In the genomic region with DNA sequence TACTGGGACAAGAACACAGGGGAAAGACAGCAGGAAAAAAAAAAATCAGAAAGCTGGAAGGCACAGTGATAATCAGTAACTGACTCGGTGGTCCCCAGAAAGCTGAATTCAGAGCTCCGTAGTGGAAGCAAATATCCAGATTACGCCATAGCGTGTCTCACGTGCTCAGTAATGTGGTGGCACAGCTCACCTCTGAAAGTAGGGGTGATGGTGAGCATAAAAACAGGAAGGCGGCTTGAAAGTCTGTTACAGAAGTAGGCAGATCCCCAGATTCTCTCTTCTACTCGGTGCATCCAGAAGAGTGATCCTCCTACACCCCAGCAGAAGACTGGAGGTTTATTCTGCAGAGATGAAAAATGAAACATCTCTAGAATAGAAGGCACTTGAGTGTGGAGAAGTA, we compare ENCODE assay signal across 27 cellular contexts. TPM values are rescaled to one million over a fixed set of nuclear protein-coding genes. Genes with fewer than 3 reads are reported as not detected.
DNase-seq lines count a peak whose midpoint lies in the region; ATAC-seq and TF ChIP-seq lines count a peak whose summit lies in the region.
"Had no signal": no experiment of that assay in that cellular context is flagged by ENCODE, and none has a peak within 500 bp of the region (broad histone marks: within the 10 kb centered on the region; RNA-seq: fewer than 3 reads in every experiment).

No MANE protein-coding gene starts in this region.

- H3K27me3 ChIP-seq in neural progenitor cell, result peaks cover 4% of the 10 kb centered on the region
- H3K27me3 ChIP-seq: BLaER1 treated with 17β-estradiol and CSF1 and Interleukin-3, amounts not matched to agents 10 nM and 100 nM had no signal

- no peak for ATAC-seq in GM18870 (IDR thresholded peaks at IDR 0.05; ENCODE audit: unreplicated experiment)
- ATAC-seq: A549; CD8-positive, alpha-beta T cell; GM12878 had no signal

- no peak overlapping the region for H3K9ac ChIP-seq in neural progenitor cell
- H3K9ac ChIP-seq: BLaER1 treated with 17β-estradiol and CSF1 and Interleukin-3, amounts not matched to agents 10 nM and 100 nM had no signal

- intact Hi-C loops in activated CD4-positive, alpha-beta T cell treated with anti-CD3 and anti-CD28 coated beads, Interleukin-2, amount 10 ng/mL, durations not matched to agents 24 days and 14 days (cut with micrococcal nuclease), result no loop called here

- H2AFZ ChIP-seq in neural progenitor cell (replicated peaks), result peak overlapping the region; percentile 72

- no peaks in the 10 kb centered on the region for H3K9me3 ChIP-seq in neural progenitor cell (ENCODE audit: low read depth)
- H3K9me3 ChIP-seq: A549; BLaER1 treated with 17β-estradiol and CSF1 and Interleukin-3, amounts not matched to agents 10 nM and 100 nM had no signal

- no peaks in the 10 kb centered on the region for H3K9me3 Mint-ChIP-seq in activated CD4-positive, alpha-beta T cell treated with anti-CD3 and anti-CD28 coated beads, Interleukin-2, amount 10 ng/mL, durations not matched to agents 24 days and 14 days
- no peaks in the 10 kb centered on the region for H3K9me3 Mint-ChIP-seq in neural progenitor cell
- H3K9me3 Mint-ChIP-seq: CD4-positive, alpha-beta T cell; CD8-positive, alpha-beta T cell had no signal

- no peak overlapping the region for H3K27ac Mint-ChIP-seq in activated CD4-positive, alpha-beta T cell treated with anti-CD3 and anti-CD28 coated beads, Interleukin-2, amount 10 ng/mL, durations not matched to agents 24 days and 14 days
- no peak overlapping the region for H3K27ac Mint-ChIP-seq in neural progenitor cell
- H3K27ac Mint-ChIP-seq: B cell; CD4-positive, alpha-beta T cell; CD8-positive, alpha-beta T cell had no signal

- H4K20me1 ChIP-seq in neural progenitor cell (ENCODE audit: low read depth), result no peaks in the 10 kb centered on the region
- H4K20me1 ChIP-seq: BLaER1 treated with 17β-estradiol and CSF1 and Interleukin-3, amounts not matched to agents 10 nM and 100 nM had no signal

- no peaks in the 10 kb centered on the region for H3K36me3 ChIP-seq in neural progenitor cell
- H3K36me3 ChIP-seq: BLaER1 treated with 17β-estradiol and CSF1 and Interleukin-3, amounts not matched to agents 10 nM and 100 nM had no signal

- H3K36me3 Mint-ChIP-seq in activated CD4-positive, alpha-beta T cell treated with anti-CD3 and anti-CD28 coated beads, Interleukin-2, amount 10 ng/mL, durations not matched to agents 24 days and 14 days (ENCODE audit: low read depth), result no peaks in the 10 kb centered on the region
- H3K36me3 Mint-ChIP-seq in neural progenitor cell, result no peaks in the 10 kb centered on the region
- H3K36me3 Mint-ChIP-seq: CD8-positive, alpha-beta T cell had no signal

- H3K4me1 Mint-ChIP-seq in activated CD4-positive, alpha-beta T cell treated with anti-CD3 and anti-CD28 coated beads, Interleukin-2, amount 10 ng/mL, durations not matched to agents 24 days and 14 days, result no peaks in the 10 kb centered on the region
- no peaks in the 10 kb centered on the region for H3K4me1 Mint-ChIP-seq in neural progenitor cell

- no peaks in the 10 kb centered on the region for H3F3A ChIP-seq in neural progenitor cell (ENCODE audit: low read depth)

- no peak overlapping the region for H3K4me3 ChIP-seq in neural progenitor cell
- H3K4me3 ChIP-seq: A549; BLaER1 treated with 17β-estradiol and CSF1 and Interleukin-3, amounts not matched to agents 10 nM and 100 nM; GM12878 had no signal

- no peak for TF ChIP-seq CTCF in neural progenitor cell (IDR thresholded peaks at IDR 0.05)

- H3K79me2 ChIP-seq in neural progenitor cell (ENCODE audit: low read depth), result no peaks in the 10 kb centered on the region

- H3K27me3 Mint-ChIP-seq in activated CD4-positive, alpha-beta T cell treated with anti-CD3 and anti-CD28 coated beads, Interleukin-2, amount 10 ng/mL, durations not matched to agents 24 days and 14 days, result peaks cover 6% of the 10 kb centered on the region
- no peaks in the 10 kb centered on the region for H3K27me3 Mint-ChIP-seq in neural progenitor cell (ENCODE audit: insufficient read depth, low read depth)

- H3K27ac ChIP-seq in neural progenitor cell, result no peak overlapping the region
- H3K27ac ChIP-seq: 22Rv1; A549; BLaER1 treated with 17β-estradiol and CSF1 and Interleukin-3, amounts not matched to agents 10 nM and 100 nM; C4-2B had no signal

- peak; percentile 19 for DNase-seq in activated CD4-positive, alpha-beta T cell treated with anti-CD3 and anti-CD28 coated beads, Interleukin-2, amount 10 ng/mL, durations not matched to agents 24 days and 14 days
- DNase-seq in activated CD4-positive, alpha-beta T cell treated with anti-CD3 and anti-CD28 coated beads, Interleukin-2, amount 50 U/mL, for 1 hour, result no peak
- DNase-seq in NOMO-1 (lab: John Stamatoyannopoulos, UW; ENCODE audit: unreplicated experiment in 2 of 2) (peak; percentile 42 to 53), NOMO-1 treated with dmso at 0.1 percent for 144 hours (lab: John Stamatoyannopoulos, UW; ENCODE audit: unreplicated experiment) (peak; percentile 27), neural progenitor cell (ENCODE audit: low spot score) (no peak), HuH-7 (ENCODE audit: low spot score) (no peak), NCI-H526 (lab: John Stamatoyannopoulos, UW) (no peak)
- DNase-seq: AML-193; CD4-positive, alpha-beta T cell; CD8-positive, alpha-beta T cell; DMS 273 treated with DMSO at 0.1 percent for 48 hours; DMS153; DMS53; DMS79; DND-41; EL; GDM1 had no signal

- H3K4me3 Mint-ChIP-seq in activated CD4-positive, alpha-beta T cell treated with anti-CD3 and anti-CD28 coated beads, Interleukin-2, amount 10 ng/mL, durations not matched to agents 24 days and 14 days, result no peak overlapping the region
- no peak overlapping the region for H3K4me3 Mint-ChIP-seq in neural progenitor cell
- H3K4me3 Mint-ChIP-seq: B cell; CD4-positive, alpha-beta T cell; CD8-positive, alpha-beta T cell had no signal

- H3K4me1 ChIP-seq in neural progenitor cell, result no peaks in the 10 kb centered on the region
- H3K4me1 ChIP-seq: A549 had no signal

- no peak overlapping the region for H3K4me2 ChIP-seq in neural progenitor cell
- H3K4me2 ChIP-seq: A549; BLaER1 treated with 17β-estradiol and CSF1 and Interleukin-3, amounts not matched to agents 10 nM and 100 nM had no signal

RNA-seq across cellular contexts. Expression of a gene that starts 11.1 kb away (rescaled TPM):
- total RNA-seq in activated CD4-positive, alpha-beta T cell treated with anti-CD3 and anti-CD28 coated beads, Interleukin-2, amount 10 ng/mL, durations not matched to agents 24 days and 14 days, result not detected in 2 replicates
- not detected in 2 replicates for total RNA-seq in neural progenitor cell (ENCODE audit: low replicate concordance)
- total RNA-seq: A172; B cell; CD4-positive, alpha-beta T cell; CD8-positive, alpha-beta T cell; Daoy; G401; GM12878 had no signal

RNA-seq across cellular contexts. Expression of a gene that starts 14.8 kb away (rescaled TPM):
- total RNA-seq in activated CD4-positive, alpha-beta T cell treated with anti-CD3 and anti-CD28 coated beads, Interleukin-2, amount 10 ng/mL, durations not matched to agents 24 days and 14 days, result not detected in 2 replicates
- not detected in 2 replicates for total RNA-seq in neural progenitor cell (ENCODE audit: low replicate concordance)
- total RNA-seq: A172; B cell; CD4-positive, alpha-beta T cell; CD8-positive, alpha-beta T cell; Daoy; G401; GM12878 had no signal

RNA-seq across cellular contexts. Expression of a gene that starts 25.6 kb away (rescaled TPM):
- total RNA-seq in activated CD4-positive, alpha-beta T cell treated with anti-CD3 and anti-CD28 coated beads, Interleukin-2, amount 10 ng/mL, durations not matched to agents 24 days and 14 days, result not detected in 2 replicates
- not detected in 2 replicates for total RNA-seq in neural progenitor cell (ENCODE audit: low replicate concordance)
- total RNA-seq: A172; B cell; CD4-positive, alpha-beta T cell; CD8-positive, alpha-beta T cell; Daoy; G401; GM12878 had no signal

RNA-seq across cellular contexts. Expression of a gene that starts 35.6 kb away (rescaled TPM):
- not detected in 2 replicates for total RNA-seq in activated CD4-positive, alpha-beta T cell treated with anti-CD3 and anti-CD28 coated beads, Interleukin-2, amount 10 ng/mL, durations not matched to agents 24 days and 14 days
- not detected in 2 replicates for total RNA-seq in neural progenitor cell (ENCODE audit: low replicate concordance)
- total RNA-seq: A172; B cell; CD4-positive, alpha-beta T cell; CD8-positive, alpha-beta T cell; Daoy; G401; GM12878 had no signal

Comparison
In these comparisons a context has a peak if more than half of its experiments do, and no peak if none do; other contexts are left out.
1. DNase-seq: peak in activated CD4-positive, alpha-beta T cell treated with anti-CD3 and anti-CD28 coated beads, Interleukin-2, amount 10 ng/mL, durations not matched to agents 24 days and 14 days (single experiment), NOMO-1 (2 of 2) and NOMO-1 treated with dmso at 0.1 percent for 144 hours (single experiment); none in activated CD4-positive, alpha-beta T cell treated with anti-CD3 and anti-CD28 coated beads, Interleukin-2, amount 50 U/mL, for 1 hour (single experiment), neural progenitor cell (single experiment), HuH-7 (single experiment) and NCI-H526 (0 of 2).